2 cellular contexts compared by ENCODE assay signal in the genomic region with DNA sequence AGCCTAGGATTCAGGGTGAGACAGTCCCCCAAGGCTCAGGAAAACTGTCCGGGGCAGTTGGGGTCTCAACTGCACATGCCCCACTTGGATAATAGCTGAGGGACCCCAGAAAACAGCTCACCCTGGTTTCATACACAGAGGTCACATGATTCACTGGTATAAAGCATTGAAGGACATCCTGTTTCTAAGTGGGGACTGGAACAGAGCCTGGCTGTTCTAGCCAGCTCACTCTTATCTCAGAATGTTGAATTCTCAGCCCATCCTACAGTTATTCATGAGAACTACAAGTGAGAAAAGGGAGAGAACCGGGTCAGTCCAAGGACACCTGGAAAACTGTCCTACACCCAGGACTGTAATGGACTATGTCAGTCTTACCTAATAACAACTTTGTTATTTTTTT.
TF ChIP-seq lines count a peak whose summit lies in the region.

No MANE protein-coding gene starts in this region.

TF ChIP-seq in IMR-90, 13 proteins besides CTCF, POLR2A, EP300 and RAD21:
- TF ChIP-seq RFX5 (IDR thresholded peaks at IDR 0.05; ENCODE audit: low read depth, low read length), result no peak
- no peak for TF ChIP-seq MXI1 (IDR thresholded peaks at IDR 0.05; ENCODE audit: borderline replicate concordance, low read depth, low read length)
- TF ChIP-seq ELK1 (IDR thresholded peaks at IDR 0.05; ENCODE audit: borderline replicate concordance, low read depth, low read length), result no peak

TF ChIP-seq in H1, 55 proteins besides CTCF, POLR2A, EP300 and RAD21:
- TF ChIP-seq JUND (IDR thresholded peaks at IDR 0.05; ENCODE audit: low read length) (no peak), GABPA (IDR thresholded peaks at IDR 0.05; ENCODE audit: borderline replicate concordance, insufficient read depth, low read length) (no peak), EGR1 (IDR thresholded peaks at IDR 0.05; ENCODE audit: borderline replicate concordance, low read depth, low read length) (no peak)
- TF ChIP-seq, protein P1, sequence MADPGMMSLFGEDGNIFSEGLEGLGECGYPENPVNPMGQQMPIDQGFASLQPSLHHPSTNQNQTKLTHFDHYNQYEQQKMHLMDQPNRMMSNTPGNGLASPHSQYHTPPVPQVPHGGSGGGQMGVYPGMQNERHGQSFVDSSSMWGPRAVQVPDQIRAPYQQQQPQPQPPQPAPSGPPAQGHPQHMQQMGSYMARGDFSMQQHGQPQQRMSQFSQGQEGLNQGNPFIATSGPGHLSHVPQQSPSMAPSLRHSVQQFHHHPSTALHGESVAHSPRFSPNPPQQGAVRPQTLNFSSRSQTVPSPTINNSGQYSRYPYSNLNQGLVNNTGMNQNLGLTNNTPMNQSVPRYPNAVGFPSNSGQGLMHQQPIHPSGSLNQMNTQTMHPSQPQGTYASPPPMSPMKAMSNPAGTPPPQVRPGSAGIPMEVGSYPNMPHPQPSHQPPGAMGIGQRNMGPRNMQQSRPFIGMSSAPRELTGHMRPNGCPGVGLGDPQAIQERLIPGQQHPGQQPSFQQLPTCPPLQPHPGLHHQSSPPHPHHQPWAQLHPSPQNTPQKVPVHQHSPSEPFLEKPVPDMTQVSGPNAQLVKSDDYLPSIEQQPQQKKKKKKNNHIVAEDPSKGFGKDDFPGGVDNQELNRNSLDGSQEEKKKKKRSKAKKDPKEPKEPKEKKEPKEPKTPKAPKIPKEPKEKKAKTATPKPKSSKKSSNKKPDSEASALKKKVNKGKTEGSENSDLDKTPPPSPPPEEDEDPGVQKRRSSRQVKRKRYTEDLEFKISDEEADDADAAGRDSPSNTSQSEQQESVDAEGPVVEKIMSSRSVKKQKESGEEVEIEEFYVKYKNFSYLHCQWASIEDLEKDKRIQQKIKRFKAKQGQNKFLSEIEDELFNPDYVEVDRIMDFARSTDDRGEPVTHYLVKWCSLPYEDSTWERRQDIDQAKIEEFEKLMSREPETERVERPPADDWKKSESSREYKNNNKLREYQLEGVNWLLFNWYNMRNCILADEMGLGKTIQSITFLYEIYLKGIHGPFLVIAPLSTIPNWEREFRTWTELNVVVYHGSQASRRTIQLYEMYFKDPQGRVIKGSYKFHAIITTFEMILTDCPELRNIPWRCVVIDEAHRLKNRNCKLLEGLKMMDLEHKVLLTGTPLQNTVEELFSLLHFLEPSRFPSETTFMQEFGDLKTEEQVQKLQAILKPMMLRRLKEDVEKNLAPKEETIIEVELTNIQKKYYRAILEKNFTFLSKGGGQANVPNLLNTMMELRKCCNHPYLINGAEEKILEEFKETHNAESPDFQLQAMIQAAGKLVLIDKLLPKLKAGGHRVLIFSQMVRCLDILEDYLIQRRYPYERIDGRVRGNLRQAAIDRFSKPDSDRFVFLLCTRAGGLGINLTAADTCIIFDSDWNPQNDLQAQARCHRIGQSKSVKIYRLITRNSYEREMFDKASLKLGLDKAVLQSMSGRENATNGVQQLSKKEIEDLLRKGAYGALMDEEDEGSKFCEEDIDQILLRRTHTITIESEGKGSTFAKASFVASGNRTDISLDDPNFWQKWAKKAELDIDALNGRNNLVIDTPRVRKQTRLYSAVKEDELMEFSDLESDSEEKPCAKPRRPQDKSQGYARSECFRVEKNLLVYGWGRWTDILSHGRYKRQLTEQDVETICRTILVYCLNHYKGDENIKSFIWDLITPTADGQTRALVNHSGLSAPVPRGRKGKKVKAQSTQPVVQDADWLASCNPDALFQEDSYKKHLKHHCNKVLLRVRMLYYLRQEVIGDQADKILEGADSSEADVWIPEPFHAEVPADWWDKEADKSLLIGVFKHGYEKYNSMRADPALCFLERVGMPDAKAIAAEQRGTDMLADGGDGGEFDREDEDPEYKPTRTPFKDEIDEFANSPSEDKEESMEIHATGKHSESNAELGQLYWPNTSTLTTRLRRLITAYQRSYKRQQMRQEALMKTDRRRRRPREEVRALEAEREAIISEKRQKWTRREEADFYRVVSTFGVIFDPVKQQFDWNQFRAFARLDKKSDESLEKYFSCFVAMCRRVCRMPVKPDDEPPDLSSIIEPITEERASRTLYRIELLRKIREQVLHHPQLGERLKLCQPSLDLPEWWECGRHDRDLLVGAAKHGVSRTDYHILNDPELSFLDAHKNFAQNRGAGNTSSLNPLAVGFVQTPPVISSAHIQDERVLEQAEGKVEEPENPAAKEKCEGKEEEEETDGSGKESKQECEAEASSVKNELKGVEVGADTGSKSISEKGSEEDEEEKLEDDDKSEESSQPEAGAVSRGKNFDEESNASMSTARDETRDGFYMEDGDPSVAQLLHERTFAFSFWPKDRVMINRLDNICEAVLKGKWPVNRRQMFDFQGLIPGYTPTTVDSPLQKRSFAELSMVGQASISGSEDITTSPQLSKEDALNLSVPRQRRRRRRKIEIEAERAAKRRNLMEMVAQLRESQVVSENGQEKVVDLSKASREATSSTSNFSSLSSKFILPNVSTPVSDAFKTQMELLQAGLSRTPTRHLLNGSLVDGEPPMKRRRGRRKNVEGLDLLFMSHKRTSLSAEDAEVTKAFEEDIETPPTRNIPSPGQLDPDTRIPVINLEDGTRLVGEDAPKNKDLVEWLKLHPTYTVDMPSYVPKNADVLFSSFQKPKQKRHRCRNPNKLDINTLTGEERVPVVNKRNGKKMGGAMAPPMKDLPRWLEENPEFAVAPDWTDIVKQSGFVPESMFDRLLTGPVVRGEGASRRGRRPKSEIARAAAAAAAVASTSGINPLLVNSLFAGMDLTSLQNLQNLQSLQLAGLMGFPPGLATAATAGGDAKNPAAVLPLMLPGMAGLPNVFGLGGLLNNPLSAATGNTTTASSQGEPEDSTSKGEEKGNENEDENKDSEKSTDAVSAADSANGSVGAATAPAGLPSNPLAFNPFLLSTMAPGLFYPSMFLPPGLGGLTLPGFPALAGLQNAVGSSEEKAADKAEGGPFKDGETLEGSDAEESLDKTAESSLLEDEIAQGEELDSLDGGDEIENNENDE (IDR thresholded peaks at IDR 0.05; ENCODE audit: insufficient replicate concordance, low read length), result no peak
